In the genomic region with DNA sequence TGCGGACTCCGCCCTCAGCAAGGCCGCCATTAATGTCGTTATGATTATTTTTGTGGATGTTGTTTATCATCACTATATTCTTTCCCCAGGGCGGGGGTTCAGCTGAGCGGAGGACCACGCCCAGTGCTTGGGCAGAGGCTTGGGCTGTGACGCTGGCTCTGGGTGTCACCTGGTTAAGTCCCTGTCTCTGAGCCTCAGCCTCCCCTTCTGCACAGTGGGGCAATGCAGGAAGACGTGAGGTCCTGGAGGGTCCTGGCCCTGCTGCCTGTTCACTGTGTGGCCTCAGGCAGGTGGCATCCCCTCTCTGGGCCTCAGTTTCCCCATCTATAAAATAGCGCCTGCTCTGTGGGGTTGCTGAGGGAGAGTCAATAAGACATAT, we compare ENCODE assay signal across 1 cellular context.
TF ChIP-seq lines count a peak whose summit lies in the region.

No MANE protein-coding gene starts in this region.

TF ChIP-seq in IMR-90, 13 proteins besides CTCF, POLR2A, EP300 and RAD21:
- TF ChIP-seq FOS (IDR thresholded peaks at IDR 0.05; ENCODE audit: low read depth, low read length) (no peak), CHD1 (IDR thresholded peaks at IDR 0.05; ENCODE audit: low read depth, low read length) (no peak), CEBPB (IDR thresholded peaks at IDR 0.05; ENCODE audit: low read depth, low read length) (no peak), MAZ (IDR thresholded peaks at IDR 0.05; ENCODE audit: borderline replicate concordance, low read depth, low read length) (no peak), SMC3 (IDR thresholded peaks at IDR 0.05; ENCODE audit: low read depth, low read length) (no peak), BHLHE40 (IDR thresholded peaks at IDR 0.05; ENCODE audit: low read depth, low read length) (no peak), RFX5 (IDR thresholded peaks at IDR 0.05; ENCODE audit: low read depth, low read length) (no peak), MAFK (IDR thresholded peaks at IDR 0.05; ENCODE audit: low read depth, low read length) (no peak), MXI1 (IDR thresholded peaks at IDR 0.05; ENCODE audit: borderline replicate concordance, low read depth, low read length) (no peak), RCOR1 (IDR thresholded peaks at IDR 0.05; ENCODE audit: insufficient replicate concordance, low read length) (no peak), NFE2L2 (IDR thresholded peaks at IDR 0.05; ENCODE audit: low read depth, low read length) (no peak)
- TF ChIP-seq, protein P1, sequence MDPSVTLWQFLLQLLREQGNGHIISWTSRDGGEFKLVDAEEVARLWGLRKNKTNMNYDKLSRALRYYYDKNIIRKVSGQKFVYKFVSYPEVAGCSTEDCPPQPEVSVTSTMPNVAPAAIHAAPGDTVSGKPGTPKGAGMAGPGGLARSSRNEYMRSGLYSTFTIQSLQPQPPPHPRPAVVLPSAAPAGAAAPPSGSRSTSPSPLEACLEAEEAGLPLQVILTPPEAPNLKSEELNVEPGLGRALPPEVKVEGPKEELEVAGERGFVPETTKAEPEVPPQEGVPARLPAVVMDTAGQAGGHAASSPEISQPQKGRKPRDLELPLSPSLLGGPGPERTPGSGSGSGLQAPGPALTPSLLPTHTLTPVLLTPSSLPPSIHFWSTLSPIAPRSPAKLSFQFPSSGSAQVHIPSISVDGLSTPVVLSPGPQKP (IDR thresholded peaks at IDR 0.05; ENCODE audit: borderline replicate concordance, low read depth, low read length) = no peak
- TF ChIP-seq, protein P2, sequence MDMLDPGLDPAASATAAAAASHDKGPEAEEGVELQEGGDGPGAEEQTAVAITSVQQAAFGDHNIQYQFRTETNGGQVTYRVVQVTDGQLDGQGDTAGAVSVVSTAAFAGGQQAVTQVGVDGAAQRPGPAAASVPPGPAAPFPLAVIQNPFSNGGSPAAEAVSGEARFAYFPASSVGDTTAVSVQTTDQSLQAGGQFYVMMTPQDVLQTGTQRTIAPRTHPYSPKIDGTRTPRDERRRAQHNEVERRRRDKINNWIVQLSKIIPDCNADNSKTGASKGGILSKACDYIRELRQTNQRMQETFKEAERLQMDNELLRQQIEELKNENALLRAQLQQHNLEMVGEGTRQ (IDR thresholded peaks at IDR 0.05; ENCODE audit: low read depth, low read length) = no peak
